Comparison of ENCODE assay signal across 13 cellular contexts in the genomic region with DNA sequence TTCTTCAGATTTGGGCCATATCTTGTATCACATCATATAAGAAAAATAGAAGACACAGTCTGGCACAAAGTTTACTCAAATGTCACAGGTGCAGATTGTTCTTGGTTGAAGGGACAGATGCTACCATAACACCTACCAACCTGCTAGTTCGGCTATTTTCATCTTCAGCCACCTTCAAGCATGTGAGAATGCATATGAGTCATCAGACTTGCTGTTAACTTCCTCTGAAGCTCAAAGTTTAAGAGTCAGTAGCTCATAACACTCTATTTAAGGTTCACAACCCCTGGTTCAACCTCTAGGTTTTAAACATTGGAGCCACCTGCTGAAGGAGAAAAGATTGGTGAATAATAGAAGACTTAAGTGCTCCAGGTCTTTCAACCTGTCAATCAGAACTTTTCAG.
DNase-seq lines count a peak whose midpoint lies in the region; ATAC-seq and TF ChIP-seq lines count a peak whose summit lies in the region.
"Had no signal": no experiment of that assay in that cellular context is flagged by ENCODE, and none has a peak within 500 bp of the region (broad histone marks: within the 10 kb centered on the region; RNA-seq: fewer than 3 reads in every experiment).

No MANE protein-coding gene starts in this region.

- H3K4me1 ChIP-seq in HCT116 (ENCODE audit: control insufficient read depth in 1 of 2, insufficient read depth in 2 of 2, low read length in 2 of 2), result peaks cover 0 to 5% of the 10 kb centered on the region in 2 experiments; a peak in 1 of 4 replicates
- no peaks in the 10 kb centered on the region for H3K4me1 ChIP-seq in mesenchymal stem cell (ENCODE audit: control insufficient read depth, insufficient read depth, low read depth, low read length)

- RAD21 ChIA-PET in HCT116 (lab: Charles Lee; ENCODE audit: low non-redundant PET in 1 of 2, low total read pairs in 2 of 2, uncharacterized antibody in 2 of 2, unreplicated experiment in 2 of 2), result no interaction called here

- no peaks in the 10 kb centered on the region for H3K36me3 ChIP-seq in HCT116 (ENCODE audit: control insufficient read depth in 1 of 2, insufficient read depth in 2 of 2, low read length in 2 of 2)
- no peaks in the 10 kb centered on the region for H3K36me3 ChIP-seq in mesenchymal stem cell (ENCODE audit: control insufficient read depth in 1 of 2, insufficient read depth in 2 of 2, low read depth in 1 of 2, low read length in 2 of 2)

- H2AK5ac ChIP-seq in mesenchymal stem cell (ENCODE audit: low read length, severe bottlenecking), result no peak overlapping the region

- ATAC-seq in GM18502 (IDR thresholded peaks at IDR 0.05; ENCODE audit: poor library complexity, unreplicated experiment) (peak; percentile 83), HCT116 (no peak), GM21528 (IDR thresholded peaks at IDR 0.05; ENCODE audit: low FRiP score, unreplicated experiment) (no peak)
- ATAC-seq: activated CD8-positive, alpha-beta memory T cell treated with anti-CD3 and anti-CD28 coated beads, Interleukin-2, amount 10 ng/mL, durations not matched to agents 7 days and 5 days; naive thymus-derived CD8-positive, alpha-beta T cell had no signal

- no peaks in the 10 kb centered on the region for H3K79me2 ChIP-seq in HCT116 (ENCODE audit: insufficient read depth, low read length)

- H2BK5ac ChIP-seq in mesenchymal stem cell (ENCODE audit: low read depth, low read length, poor library complexity, severe bottlenecking), result no peak overlapping the region

- no peaks in the 10 kb centered on the region for H3K79me1 ChIP-seq in mesenchymal stem cell (replicated peaks; ENCODE audit: low read length, poor library complexity, severe bottlenecking)

- no peak overlapping the region for H3K4ac ChIP-seq in mesenchymal stem cell (ENCODE audit: low read depth in 1 of 2, low read length in 2 of 2)

- H3K4me3 Mint-ChIP-seq in T-helper 2 cell treated with Interferon-gamma antibody and Interleukin-4, amounts not matched to agents 5 μg/mL and 100 μg/mL, for 36 hours, result no peak overlapping the region
- H3K4me3 Mint-ChIP-seq: activated CD8-positive, alpha-beta memory T cell treated with anti-CD3 and anti-CD28 coated beads, Interleukin-2, amount 10 ng/mL, durations not matched to agents 7 days and 5 days; CD14-positive monocyte; naive thymus-derived CD8-positive, alpha-beta T cell; type B pancreatic cell had no signal

- H2BK12ac ChIP-seq in mesenchymal stem cell (ENCODE audit: low read length in 2 of 2), result no peak overlapping the region

- POLR2A ChIA-PET in HCT116 (lab: Charles Lee), result interaction anchor here (1.0 kb wide), 1 partner anchor 11 kb away, joined by 3 read pairs; no protein-coding TSS in a partner anchor

- DNase-seq in HCT116 (ENCODE audit: low read depth, low spot score), result no peak
- peak; percentile 20 for DNase-seq in HT-29 (ENCODE audit: low spot score)
- DNase-seq in epithelial cell of proximal tubule (ENCODE audit: low read depth), result peak; percentile 71
- DNase-seq in mesenchymal stem cell, result no peak
- no peak for DNase-seq in T-helper 2 cell treated with Interferon-gamma antibody and Interleukin-4, amounts not matched to agents 5 μg/mL and 100 μg/mL, for 36 hours (ENCODE audit: low spot score)
- no peak for DNase-seq in activated CD4-positive, alpha-beta T cell treated with anti-CD3 and anti-CD28 coated beads, Interleukin-2, amount 50 U/mL, for 1 hour
- DNase-seq: activated CD8-positive, alpha-beta memory T cell treated with anti-CD3 and anti-CD28 coated beads, Interleukin-2, amount 10 ng/mL, durations not matched to agents 7 days and 5 days; erythroblast; naive thymus-derived CD8-positive, alpha-beta T cell had no signal

- H3K36me3 Mint-ChIP-seq in T-helper 2 cell treated with Interferon-gamma antibody and Interleukin-4, amounts not matched to agents 5 μg/mL and 100 μg/mL, for 36 hours (ENCODE audit: low read depth), result no peaks in the 10 kb centered on the region
- H3K36me3 Mint-ChIP-seq: activated CD8-positive, alpha-beta memory T cell treated with anti-CD3 and anti-CD28 coated beads, Interleukin-2, amount 10 ng/mL, durations not matched to agents 7 days and 5 days; CD14-positive monocyte; naive thymus-derived CD8-positive, alpha-beta T cell; type B pancreatic cell had no signal

- TF ChIP-seq POLR2A in HCT116 (IDR thresholded peaks at IDR 0.05; ENCODE audit: borderline replicate concordance, extremely low read depth, insufficient read depth, insufficient read length), result no peak

- H3K27me3 ChIP-seq in HCT116 (ENCODE audit: insufficient read depth, low read length) (no peaks in the 10 kb centered on the region), mesenchymal stem cell (ENCODE audit: control insufficient read depth in 1 of 2, insufficient read depth in 1 of 2, low read length in 2 of 2) (no peaks in the 10 kb centered on the region)

- H3K4me2 ChIP-seq in HCT116 (ENCODE audit: low read length) (no peak overlapping the region), mesenchymal stem cell (ENCODE audit: low read length, poor library complexity, severe bottlenecking) (no peak overlapping the region)

- H3K23ac ChIP-seq in mesenchymal stem cell (ENCODE audit: low read length in 2 of 2), result no peak overlapping the region

- H3K27ac ChIP-seq in HCT116 (ENCODE audit: low read depth, low read length) (no peak overlapping the region), mesenchymal stem cell (ENCODE audit: low read length, poor library complexity, severe bottlenecking) (no peak overlapping the region)

- no peaks in the 10 kb centered on the region for H3K9me3 Mint-ChIP-seq in T-helper 2 cell treated with Interferon-gamma antibody and Interleukin-4, amounts not matched to agents 5 μg/mL and 100 μg/mL, for 36 hours
- H3K9me3 Mint-ChIP-seq: type B pancreatic cell had no signal

- CTCF ChIA-PET in HCT116 (lab: Charles Lee), result no interaction called here

- H2AFZ ChIP-seq in HCT116 (ENCODE audit: low read depth, low read length, poor library complexity, severe bottlenecking) (peak overlapping the region; percentile 34), mesenchymal stem cell (ENCODE audit: low read depth, low read length) (no peak overlapping the region)

- H2BK120ac ChIP-seq in mesenchymal stem cell (ENCODE audit: low read depth, low read length), result no peak overlapping the region

- no peak for TF ChIP-seq CTCF in HCT116 (IDR thresholded peaks at IDR 0.05 in 2 of 3, conservative IDR thresholded peaks at IDR 0.05 in 1 of 3; ENCODE audit: borderline replicate concordance in 1 of 3, insufficient read depth in 1 of 3, low read depth in 2 of 3, low read length in 2 of 3)
- no peak for TF ChIP-seq CTCF in epithelial cell of proximal tubule (conservative IDR thresholded peaks at IDR 0.05; ENCODE audit: low read depth, low read length)

- intact Hi-C loops in HCT116 (cut with micrococcal nuclease), result no loop called here

- 60% methylated on average over 1 of the region's 1 CpG for whole genome bisulfite sequencing in mesenchymal stem cell

- H3K4me1 Mint-ChIP-seq in T-helper 2 cell treated with Interferon-gamma antibody and Interleukin-4, amounts not matched to agents 5 μg/mL and 100 μg/mL, for 36 hours (ENCODE audit: low read depth), result no peaks in the 10 kb centered on the region
- H3K4me1 Mint-ChIP-seq: activated CD8-positive, alpha-beta memory T cell treated with anti-CD3 and anti-CD28 coated beads, Interleukin-2, amount 10 ng/mL, durations not matched to agents 7 days and 5 days; CD14-positive monocyte; naive thymus-derived CD8-positive, alpha-beta T cell had no signal

- no peaks in the 10 kb centered on the region; the same call in 1 of the 2 replicates for H3K9me2 ChIP-seq in HCT116 (ENCODE audit: insufficient read depth)

- H4K91ac ChIP-seq in mesenchymal stem cell (ENCODE audit: low read length), result no peak overlapping the region

- no peak for TF ChIP-seq RAD21 in HCT116 (IDR thresholded peaks at IDR 0.05; ENCODE audit: low read depth)

- H3K18ac ChIP-seq in mesenchymal stem cell (ENCODE audit: low read depth in 1 of 2, low read length in 2 of 2), result no peak overlapping the region

- no peak overlapping the region for H2BK15ac ChIP-seq in mesenchymal stem cell (ENCODE audit: low read depth, poor library complexity, severe bottlenecking)

- no peaks in the 10 kb centered on the region for H4K20me1 ChIP-seq in HCT116 (ENCODE audit: insufficient read depth)

- H3K9ac ChIP-seq in HCT116 (ENCODE audit: low read length) (no peak overlapping the region), mesenchymal stem cell (ENCODE audit: low read length) (no peak overlapping the region)

- BruUV-seq in HCT116 (replicated peaks; lab: Mats Ljungman, UMichigan), result no TSS peak

- no peak overlapping the region for H3K27ac Mint-ChIP-seq in T-helper 2 cell treated with Interferon-gamma antibody and Interleukin-4, amounts not matched to agents 5 μg/mL and 100 μg/mL, for 36 hours
- H3K27ac Mint-ChIP-seq: activated CD8-positive, alpha-beta memory T cell treated with anti-CD3 and anti-CD28 coated beads, Interleukin-2, amount 10 ng/mL, durations not matched to agents 7 days and 5 days; CD14-positive monocyte; naive thymus-derived CD8-positive, alpha-beta T cell; type B pancreatic cell had no signal

- no peak overlapping the region for H4K8ac ChIP-seq in mesenchymal stem cell (ENCODE audit: low read length)

- H3K4me3 ChIP-seq in HCT116 (replicated peaks in 1 of 2; ENCODE audit: low read depth in 1 of 2, low read length in 2 of 2) (no peak overlapping the region), epithelial cell of proximal tubule (ENCODE audit: low read depth, low read length) (no peak overlapping the region), mesenchymal stem cell (ENCODE audit: insufficient read depth in 1 of 2, low read depth in 1 of 2, low read length in 2 of 2) (no peak overlapping the region)

- no peak overlapping the region for H3K14ac ChIP-seq in mesenchymal stem cell (ENCODE audit: low read length in 2 of 2)

- H3K9me3 ChIP-seq in HCT116 (ENCODE audit: control insufficient read depth in 1 of 2, insufficient read depth in 1 of 2, low read depth in 1 of 2, low read length in 2 of 2) (no peaks in the 10 kb centered on the region), mesenchymal stem cell (ENCODE audit: control insufficient read depth, low read length) (no peaks in the 10 kb centered on the region)

- no peaks in the 10 kb centered on the region for H3K27me3 Mint-ChIP-seq in T-helper 2 cell treated with Interferon-gamma antibody and Interleukin-4, amounts not matched to agents 5 μg/mL and 100 μg/mL, for 36 hours (ENCODE audit: low read depth)
- H3K27me3 Mint-ChIP-seq: activated CD8-positive, alpha-beta memory T cell treated with anti-CD3 and anti-CD28 coated beads, Interleukin-2, amount 10 ng/mL, durations not matched to agents 7 days and 5 days; naive thymus-derived CD8-positive, alpha-beta T cell; type B pancreatic cell had no signal

TF ChIP-seq in HCT116, 20 proteins besides CTCF, POLR2A, EP300 and RAD21:
- TF ChIP-seq TCF7L2 (IDR thresholded peaks at IDR 0.05; ENCODE audit: borderline replicate concordance, extremely low read depth, insufficient read depth, insufficient read length), result peak; percentile 13
- no peak for TF ChIP-seq SP1 (IDR thresholded peaks at IDR 0.05; ENCODE audit: low read depth)

Comparison
In these comparisons a context has a peak if more than half of its experiments do, and no peak if none do; other contexts are left out.
1. DNase-seq: peak in HT-29 (single experiment) and epithelial cell of proximal tubule (single experiment); none in HCT116 (single experiment), mesenchymal stem cell (single experiment), T-helper 2 cell treated with Interferon-gamma antibody and Interleukin-4, amounts not matched to agents 5 μg/mL and 100 μg/mL, for 36 hours (single experiment) and activated CD4-positive, alpha-beta T cell treated with anti-CD3 and anti-CD28 coated beads, Interleukin-2, amount 50 U/mL, for 1 hour (single experiment).